ENCODE assay signal across 25 cellular contexts in genomic region chr17:79051306-79051705, GRCh38. TPM values are rescaled to one million over a fixed set of nuclear protein-coding genes. Genes with fewer than 3 reads are reported as not detected.
"Had no signal": no experiment of that assay in that cellular context is flagged by ENCODE, and none has a peak within 500 bp of the region (broad histone marks: within the 10 kb centered on the region; RNA-seq: fewer than 3 reads in every experiment).

No MANE protein-coding gene starts in this region.

- H3K4me3 ChIP-seq: body of pancreas, cardiac muscle cell, colonic mucosa, left ventricle myocardium inferior, lung, prostate gland, suprapubic skin, tibial artery, upper lobe of right lung had no signal

- H3K27me3 ChIP-seq: body of pancreas, cardiac muscle cell, colonic mucosa, foreskin keratinocyte, suprapubic skin, tibial artery, upper lobe of right lung had no signal

- FAIRE-seq: islet of Langerhans had no signal

- H3K9me3 ChIP-seq: body of pancreas, colonic mucosa, prostate gland, suprapubic skin, tibial artery had no signal

- DNase-seq: activated CD4-positive, alpha-beta T cell treated with anti-CD3 and anti-CD28 coated beads for 36 hours; activated CD4-positive, CD25-positive, alpha-beta regulatory T cell; activated CD8-positive, alpha-beta T cell treated with anti-CD3 and anti-CD28 coated beads, Interleukin-2, amount 10 ng/mL, durations not matched to agents 7 days and 5 days; activated naive CD4-positive, alpha-beta T cell; activated T-cell treated with anti-CD3 and anti-CD28 coated beads for 4 hours; activated T-cell treated with anti-CD3 and anti-CD28 coated beads, Interleukin-2, amount 50 U/mL, for 72 hours; body of pancreas; colonic mucosa; effector CD8-positive, alpha-beta T cell; foreskin keratinocyte; left ventricle myocardium inferior; mesendoderm; retina; stimulated activated naive CD4-positive, alpha-beta T cell; T-helper 1 cell had no signal

- H3K4me3 Mint-ChIP-seq: activated CD4-positive, alpha-beta T cell treated with anti-CD3 and anti-CD28 coated beads for 36 hours; activated CD8-positive, alpha-beta T cell treated with anti-CD3 and anti-CD28 coated beads, Interleukin-2, amount 10 ng/mL, durations not matched to agents 7 days and 5 days; activated T-cell treated with anti-CD3 and anti-CD28 coated beads, Interleukin-2, amount 50 U/mL, for 72 hours; nephron; T-helper 2 cell treated with Interferon-gamma antibody and Interleukin-4, amounts not matched to agents 5 μg/mL and 100 μg/mL, for 36 hours had no signal

- H3K4me1 Mint-ChIP-seq: activated CD4-positive, alpha-beta T cell treated with anti-CD3 and anti-CD28 coated beads for 36 hours had no signal

- ATAC-seq: activated CD4-positive, alpha-beta T cell treated with anti-CD3 and anti-CD28 coated beads for 36 hours; activated CD8-positive, alpha-beta T cell treated with anti-CD3 and anti-CD28 coated beads, Interleukin-2, amount 10 ng/mL, durations not matched to agents 7 days and 5 days; activated naive CD4-positive, alpha-beta T cell treated with anti-CD3 and anti-CD28 coated beads, Interleukin-2, amount 50 U/mL, for 72 hours; activated T-cell treated with anti-CD3 and anti-CD28 coated beads, Interleukin-2, amount 50 U/mL, for 72 hours; body of pancreas; foreskin keratinocyte; upper lobe of right lung had no signal

- H3K27ac Mint-ChIP-seq: activated CD4-positive, alpha-beta T cell treated with anti-CD3 and anti-CD28 coated beads for 36 hours; activated CD8-positive, alpha-beta T cell treated with anti-CD3 and anti-CD28 coated beads, Interleukin-2, amount 10 ng/mL, durations not matched to agents 7 days and 5 days; activated naive CD4-positive, alpha-beta T cell treated with anti-CD3 and anti-CD28 coated beads, Interleukin-2, amount 50 U/mL, for 72 hours; activated T-cell treated with anti-CD3 and anti-CD28 coated beads, Interleukin-2, amount 50 U/mL, for 72 hours; nephron; T-helper 2 cell treated with Interferon-gamma antibody and Interleukin-4, amounts not matched to agents 5 μg/mL and 100 μg/mL, for 36 hours had no signal

- H3K36me3 ChIP-seq: cardiac muscle cell, colonic mucosa, prostate gland, suprapubic skin had no signal

- H3K4me1 ChIP-seq: body of pancreas, colonic mucosa, foreskin keratinocyte, prostate gland, upper lobe of right lung had no signal

- H3K27ac ChIP-seq: body of pancreas, cardiac muscle cell, colonic mucosa, foreskin keratinocyte, left ventricle myocardium inferior, prostate gland, suprapubic skin, tibial artery, upper lobe of right lung had no signal

RNA-seq across cellular contexts. Expression of gene C1QTNF1, which starts 27.3 kb away (rescaled TPM):
- total RNA-seq: activated CD8-positive, alpha-beta T cell treated with anti-CD3 and anti-CD28 coated beads, Interleukin-2, amount 10 ng/mL, durations not matched to agents 7 days and 5 days; activated naive CD4-positive, alpha-beta T cell treated with anti-CD3 and anti-CD28 coated beads, Interleukin-2, amount 50 U/mL, for 72 hours had no signal
